Comparison of ENCODE assay signal across 11 cellular contexts in the genomic region with DNA sequence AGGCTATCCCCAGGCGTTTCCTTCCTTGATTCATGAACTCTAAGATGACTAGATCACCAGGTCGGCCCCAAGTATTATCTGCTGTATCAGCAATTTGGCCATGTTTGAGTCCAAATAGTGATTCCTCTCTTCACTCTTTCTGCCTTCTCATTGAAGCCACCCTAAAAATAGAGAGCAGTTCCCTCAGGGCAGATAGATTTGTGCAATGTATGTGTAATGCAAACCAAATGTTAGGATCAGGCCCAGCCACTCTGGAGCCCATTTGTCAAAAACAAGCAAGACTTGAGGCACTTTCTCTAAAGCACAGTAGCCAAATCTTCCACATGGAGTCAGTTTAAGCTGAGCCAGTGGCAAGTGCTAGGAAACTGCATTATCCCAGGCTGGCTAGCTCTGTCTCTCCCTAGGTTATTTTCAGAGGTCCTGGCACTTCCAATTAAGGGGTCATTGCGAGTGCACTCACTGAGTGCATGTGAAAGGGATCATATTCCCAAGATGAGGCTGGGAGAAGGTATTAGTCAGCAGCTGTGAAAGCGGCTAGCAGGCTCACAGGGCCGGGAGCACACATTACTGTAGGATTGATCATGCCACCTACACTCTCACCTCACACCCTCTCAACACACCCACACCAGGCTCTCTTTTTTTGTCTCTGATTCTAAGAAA.
DNase-seq lines count a peak whose midpoint lies in the region; ATAC-seq and TF ChIP-seq lines count a peak whose summit lies in the region.
"Had no signal": no experiment of that assay in that cellular context is flagged by ENCODE, and none has a peak within 500 bp of the region (broad histone marks: within the 10 kb centered on the region; RNA-seq: fewer than 3 reads in every experiment).

No MANE protein-coding gene starts in this region.

- H3K27ac ChIP-seq in endodermal cell (ENCODE audit: low read depth, low read length), result no peak overlapping the region

- H3K4me3 Mint-ChIP-seq in endodermal cell, result no peak overlapping the region
- H3K4me3 Mint-ChIP-seq in mesothelial cell of epicardium, result no peak overlapping the region
- H3K4me3 Mint-ChIP-seq: naive B cell had no signal

- no peaks in the 10 kb centered on the region for H3K27me3 ChIP-seq in endodermal cell (ENCODE audit: control insufficient read depth, insufficient read depth, low read length, poor library complexity, severe bottlenecking)

- H3K27me3 Mint-ChIP-seq in endodermal cell (ENCODE audit: insufficient read depth), result no peaks in the 10 kb centered on the region
- H3K27me3 Mint-ChIP-seq in mesothelial cell of epicardium (ENCODE audit: low read depth), result no peaks in the 10 kb centered on the region

- H3K4me1 Mint-ChIP-seq in endodermal cell (peaks cover 26% of the 10 kb centered on the region), mesothelial cell of epicardium (peaks cover 37% of the 10 kb centered on the region)
- H3K4me1 Mint-ChIP-seq: naive B cell had no signal

- H3K36me3 Mint-ChIP-seq in endodermal cell (ENCODE audit: low read depth) (no peaks in the 10 kb centered on the region), mesothelial cell of epicardium (no peaks in the 10 kb centered on the region)

- no peaks in the 10 kb centered on the region for H3K36me3 ChIP-seq in endodermal cell (ENCODE audit: control insufficient read depth, insufficient read depth, low read length)
- H3K36me3 ChIP-seq: HAP-1 had no signal

- H3K27ac Mint-ChIP-seq in endodermal cell (peak overlapping the region; percentile 14), mesothelial cell of epicardium (peak overlapping the region; percentile 94)
- H3K27ac Mint-ChIP-seq: naive B cell had no signal

- H3K9me3 ChIP-seq in endodermal cell (ENCODE audit: control insufficient read depth, low read length), result no peaks in the 10 kb centered on the region
- H3K9me3 ChIP-seq: HAP-1 had no signal

- H3K4me3 ChIP-seq in endodermal cell (ENCODE audit: low read length), result no peak overlapping the region
- H3K4me3 ChIP-seq: HAP-1 had no signal

- DNase-seq in COLO829 (ENCODE audit: low spot score), result peak; percentile 53
- DNase-seq in NCI-H2107 (lab: John Stamatoyannopoulos, UW), result peak; percentile 44
- DNase-seq in endodermal cell, result peak; percentile 69
- DNase-seq in mesothelial cell of epicardium (ENCODE audit: low spot score in 2 of 2, unreplicated experiment in 2 of 2), result no peak
- no peak for DNase-seq in NOMO-1 (lab: John Stamatoyannopoulos, UW; ENCODE audit: unreplicated experiment in 2 of 2)
- no peak for DNase-seq in DMS79 (lab: John Stamatoyannopoulos, UW)
- no peak for DNase-seq in NCI-H1436 treated with DMSO at 0.1 percent for 48 hours (lab: John Stamatoyannopoulos, UW)
- DNase-seq: cortex of kidney, naive B cell had no signal

- no peak for ATAC-seq in HG03108 (IDR thresholded peaks at IDR 0.05; ENCODE audit: unreplicated experiment)

- 78 to 86% methylated on average over 4 to 5 of the region's 5 CpGs for WGBS in endodermal cell (ENCODE audit: insufficient coverage in 1 of 2, insufficient read length in 1 of 2), 2 experiments

- TF ChIP-seq CTCF in endodermal cell (conservative IDR thresholded peaks at IDR 0.05), result no peak
- no peak for TF ChIP-seq CTCF in mesothelial cell of epicardium (IDR thresholded peaks at IDR 0.05; ENCODE audit: unreplicated experiment)

- peaks cover 3% of the 10 kb centered on the region for H3K9me3 Mint-ChIP-seq in endodermal cell
- no peaks in the 10 kb centered on the region for H3K9me3 Mint-ChIP-seq in mesothelial cell of epicardium

- H3K4me1 ChIP-seq in endodermal cell (ENCODE audit: control insufficient read depth, insufficient read depth, low read length), result peaks cover 14% of the 10 kb centered on the region

- H3K9ac ChIP-seq in endodermal cell (ENCODE audit: extremely low read depth, low read length, poor library complexity, severe bottlenecking), result no peak overlapping the region

Comparison
In these comparisons a context has a peak if more than half of its experiments do, and no peak if none do; other contexts are left out.
1. DNase-seq: peak in COLO829 (single experiment), NCI-H2107 (single experiment) and endodermal cell (single experiment); none in mesothelial cell of epicardium (0 of 2), NOMO-1 (0 of 2), DMS79 (single experiment) and NCI-H1436 treated with DMSO at 0.1 percent for 48 hours (single experiment).